ENCODE assay signal across 8 cellular contexts in genomic region chr9:125428060-125428481, GRCh38.
DNase-seq lines count a peak whose midpoint lies in the region; ATAC-seq, FAIRE-seq and TF ChIP-seq lines count a peak whose summit lies in the region.

No MANE protein-coding gene starts in this region.

- TF ChIP-seq CTCF in H9 (conservative IDR thresholded peaks at IDR 0.05) (peak; percentile 80), HepG2 (CRISPR knock-in tag; IDR thresholded peaks at IDR 0.05) (peak; percentile 85), omental fat pad (IDR thresholded peaks at IDR 0.05) (no peak)

- no peak overlapping the region for H3T11ph ChIP-seq in H9 (ENCODE audit: low read length)

- intact Hi-C loops in HepG2 (cut with micrococcal nuclease; ENCODE audit: unreplicated experiment): loop anchor here (5.0 kb wide), 1 partner anchor 204 kb away; no protein-coding TSS in a partner anchor

- H4K20me1 ChIP-seq in H9 (ENCODE audit: control insufficient read depth, insufficient read depth, insufficient read length) (no peaks in the 10 kb centered on the region), HepG2 (ENCODE audit: insufficient read depth, low read length) (no peaks in the 10 kb centered on the region)

- no TSS peak for BruUV-seq in HepG2 (replicated peaks; lab: Mats Ljungman, UMichigan)

- no peak overlapping the region for H3K18ac ChIP-seq in H9 (ENCODE audit: insufficient read length, low read depth, low read length)

- H3K27me3 ChIP-seq in H9 (ENCODE audit: insufficient read depth, low read length) (no peaks in the 10 kb centered on the region), HepG2 (ENCODE audit: control insufficient read depth in 1 of 2, insufficient read depth in 2 of 2, low read length in 2 of 2) (peaks cover 0 to 8% of the 10 kb centered on the region in 2 experiments; a peak in 1 of 5 replicates)

- no peak overlapping the region for H2BK12ac ChIP-seq in H9 (ENCODE audit: insufficient read length, low read depth, low read length)

- H2BK20ac ChIP-seq in H9 (ENCODE audit: low read depth, low read length, poor library complexity, severe bottlenecking): no peak overlapping the region

- no peak overlapping the region for H2BK15ac ChIP-seq in H9 (ENCODE audit: low read depth, low read length)

- TF ChIP-seq EP300 in HepG2 (IDR thresholded peaks at IDR 0.05; ENCODE audit: low read depth in 2 of 2, low read length in 2 of 2) (no peak), HepG2 (CRISPR knock-in tag; IDR thresholded peaks at IDR 0.05; ENCODE audit: borderline replicate concordance) (no peak)

- TF ChIP-seq POLR2A in HepG2 (IDR thresholded peaks at IDR 0.05; ENCODE audit: insufficient read depth in 1 of 2, low read depth in 2 of 2, low read length in 2 of 2): no peak

- H3K27me3 Mint-ChIP-seq in H9 (ENCODE audit: low read depth): no peaks in the 10 kb centered on the region; the same call in 1 of the 2 replicates

- no peak overlapping the region for H3K9ac ChIP-seq in H9 (ENCODE audit: extremely low read depth, insufficient read length, low read length)
- H3K9ac ChIP-seq in HepG2 (ENCODE audit: insufficient read depth, low read depth, low read length): no peak overlapping the region

- H3K27ac ChIP-seq in H9 (ENCODE audit: insufficient read length, low read depth, low read length): no peak overlapping the region
- H3K27ac ChIP-seq in HepG2 (ENCODE audit: extremely low read length, insufficient read depth, low read length): no peak overlapping the region

- FAIRE-seq in HepG2 (lab: Jason Lieb, UNC): no peak

- H3K4me1 ChIP-seq in H9 (ENCODE audit: insufficient read depth, low read length): no peaks in the 10 kb centered on the region; the same call in 1 of the 2 replicates
- H3K4me1 ChIP-seq in HepG2 (ENCODE audit: insufficient read depth, low read length): peaks cover 59% of the 10 kb centered on the region

- H3K79me2 ChIP-seq in H9 (ENCODE audit: insufficient read depth, low read length): no peaks in the 10 kb centered on the region
- no peaks in the 10 kb centered on the region for H3K79me2 ChIP-seq in HepG2 (ENCODE audit: insufficient read depth, low read length)

- H3K4me2 ChIP-seq in H9 (ENCODE audit: insufficient read depth, insufficient read length, low read length) (no peak overlapping the region), HepG2 (ENCODE audit: low read depth, low read length) (no peak overlapping the region)

- H3K23ac ChIP-seq in H9 (ENCODE audit: insufficient read length, low read depth, low read length): no peak overlapping the region

- no peak overlapping the region for H2BK5ac ChIP-seq in H9 (ENCODE audit: insufficient read length, low read length)

- H4K8ac ChIP-seq in H9 (replicated peaks; ENCODE audit: insufficient read length, low read depth, low read length): no peak overlapping the region

- H4K5ac ChIP-seq in H9 (ENCODE audit: insufficient read length, low read depth, low read length): no peak overlapping the region

- peak; percentile 57 for ATAC-seq in HepG2
- no peak for ATAC-seq in omental fat pad (ENCODE audit: low FRiP score)

- H3K4me3 Mint-ChIP-seq in H9: no peak overlapping the region

- H3K4ac ChIP-seq in H9 (ENCODE audit: low read depth, low read length): no peak overlapping the region

- no peak overlapping the region for H4K91ac ChIP-seq in H9 (ENCODE audit: insufficient read length, low read depth, low read length)

- H3K23me2 ChIP-seq in H9 (ENCODE audit: insufficient read length, low read depth, low read length, poor library complexity, severe bottlenecking): peaks cover 2% of the 10 kb centered on the region

- H3K9me3 ChIP-seq in H9 (ENCODE audit: control insufficient read depth, low read depth, low read length): no peaks in the 10 kb centered on the region
- no peaks in the 10 kb centered on the region for H3K9me3 ChIP-seq in HepG2 (ENCODE audit: low read length)

- CTCF ChIA-PET in HepG2 (lab: Yijun Ruan, JAX; ENCODE audit: low intra/inter-chr PET ratio, low total read pairs): no interaction called here

- no peak overlapping the region for H2BK120ac ChIP-seq in H9 (ENCODE audit: low read depth, low read length, poor library complexity, severe bottlenecking)

- POLR2A ChIA-PET in HepG2 (lab: Yijun Ruan, JAX): no interaction called here

- H3K9me3 Mint-ChIP-seq in H9: no peaks in the 10 kb centered on the region

- H3K36me3 ChIP-seq in HepG2 (replicated peaks in 1 of 2; ENCODE audit: control insufficient read depth in 1 of 2, insufficient read depth in 2 of 2, low read length in 2 of 2): no peaks in the 10 kb centered on the region

- H2AFZ ChIP-seq in H9 (ENCODE audit: low read length) (no peak overlapping the region), HepG2 (ENCODE audit: low read length) (no peak overlapping the region)

- H3K56ac ChIP-seq in H9 (ENCODE audit: insufficient read length, low read depth, low read length): no peak overlapping the region

- H3K14ac ChIP-seq in H9 (ENCODE audit: insufficient read depth, low read length): no peak overlapping the region

- H3K4me3 ChIP-seq in HepG2 (replicated peaks in 1 of 3; ENCODE audit: insufficient read depth in 1 of 3, low read depth in 2 of 3, low read length in 3 of 3): peak overlapping the region in 1 of 3 experiments; percentile 5; a peak in 1 of 6 replicates

- no peaks in the 10 kb centered on the region for H3K79me1 ChIP-seq in H9 (ENCODE audit: insufficient read depth, low read depth, low read length, poor library complexity, severe bottlenecking)

- DNase-seq in DMS53 (lab: John Stamatoyannopoulos, UW): peak; percentile 72
- DNase-seq in H9: no peak
- DNase-seq in activated CD4-positive, alpha-beta T cell treated with anti-CD3 and anti-CD28 coated beads, Interleukin-2, amount 50 U/mL, for 48 hours: peak; percentile 44 to 51
- no peak for DNase-seq in HepG2 (ENCODE audit: low spot score)
- DNase-seq in SKM-1 treated with dmso at 0.1 percent for 144 hours (lab: John Stamatoyannopoulos, UW; ENCODE audit: unreplicated experiment): no peak
- DNase-seq in OCI-M2 (lab: John Stamatoyannopoulos, UW; ENCODE audit: unreplicated experiment): no peak
- no peak for DNase-seq in DMS79 treated with DMSO at 0.1 percent for 48 hours (lab: John Stamatoyannopoulos, UW)
- DNase-seq in omental fat pad (ENCODE audit: low spot score): no peak

- no peaks in the 10 kb centered on the region for H3K36me3 Mint-ChIP-seq in H9 (ENCODE audit: insufficient read depth in 1 of 3, low read depth in 3 of 3)

- peaks cover 4 to 8% of the 10 kb centered on the region in 2 experiments for H3K4me1 Mint-ChIP-seq in H9

- peak; percentile 67; the same call in 1 of the 2 replicates for TF ChIP-seq RAD21 in HepG2 (CRISPR knock-in tag; IDR thresholded peaks at IDR 0.05)

- H2AK5ac ChIP-seq in H9 (ENCODE audit: insufficient read length, low read length): no peak overlapping the region

- no CpG with 5 or more reads among the region's 6 CpGs for WGBS in H9 (ENCODE audit: extremely low coverage, insufficient read length, low lambda C conversion rate)
- WGBS in HepG2 (ENCODE audit: low lambda C conversion rate): no CpG with 5 or more reads among the region's 6 CpGs

- in situ Hi-C loops in HepG2 (cut with HindIII; ENCODE audit: extremely low pct_ligation_motif_present, low pct_unique_long_range_greater_than_20kb): no loop called here

- H3K27ac Mint-ChIP-seq in H9: no peak overlapping the region

TF ChIP-seq in HepG2, 621 proteins besides CTCF, POLR2A, EP300 and RAD21 (continues in another document):
- TF ChIP-seq GABPB1 (CRISPR knock-in tag; IDR thresholded peaks at IDR 0.05) (0 out of 2 replicates have a peak, but pooled peaks have one; percentile 25), ZNF292 (CRISPR knock-in tag; IDR thresholded peaks at IDR 0.05; ENCODE audit: borderline replicate concordance, low read depth) (peak; percentile 35; the same call in 1 of the 2 replicates), KLF16 (CRISPR knock-in tag; IDR thresholded peaks at IDR 0.05) (no peak), ZGPAT (CRISPR knock-in tag; IDR thresholded peaks at IDR 0.05) (peak; percentile 38; the same call in 1 of the 2 replicates), STAG1 (CRISPR knock-in tag; IDR thresholded peaks at IDR 0.05) (peak; percentile 73), KDM2A (CRISPR knock-in tag; IDR thresholded peaks at IDR 0.05; ENCODE audit: borderline replicate concordance, low read depth) (0 out of 2 replicates have a peak, but pooled peaks have one; percentile 14), ZNF441 (CRISPR knock-in tag; IDR thresholded peaks at IDR 0.05; ENCODE audit: borderline replicate concordance) (no peak)

Comparison
In these comparisons a context has a peak if more than half of its experiments do, and no peak if none do; other contexts are left out.
1. DNase-seq: peak in DMS53 (single experiment) and activated CD4-positive, alpha-beta T cell treated with anti-CD3 and anti-CD28 coated beads, Interleukin-2, amount 50 U/mL, for 48 hours (2 of 2); none in H9 (single experiment), HepG2 (single experiment), SKM-1 treated with dmso at 0.1 percent for 144 hours (single experiment), OCI-M2 (single experiment), DMS79 treated with DMSO at 0.1 percent for 48 hours (single experiment) and omental fat pad (single experiment).
2. CTCF ChIP-seq: peak in H9 (single experiment) and HepG2 (single experiment); none in omental fat pad (0 of 3).